19 cellular contexts compared by ENCODE assay signal in the genomic region with DNA sequence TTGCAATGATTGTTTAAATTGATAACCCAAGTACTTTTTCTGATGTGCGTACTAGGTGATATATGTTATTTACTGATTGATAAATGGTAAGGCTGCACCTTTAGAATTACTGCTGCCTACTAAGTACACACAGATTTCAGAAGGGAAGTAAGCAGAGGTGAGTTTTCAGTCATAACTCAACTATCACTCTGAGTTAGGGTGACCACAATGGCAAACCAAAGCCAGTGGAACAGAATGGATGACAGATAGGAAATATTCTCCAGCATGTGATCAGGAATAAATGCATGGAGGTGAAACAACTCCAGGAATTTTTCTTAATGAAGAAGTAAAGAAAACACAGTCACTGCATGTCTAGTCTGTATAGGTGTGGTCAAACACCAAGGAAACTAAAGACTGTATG. TPM values are rescaled to one million over a fixed set of nuclear protein-coding genes. Genes with fewer than 3 reads are reported as not detected.
A peak's percentile ranks its signal among the peaks of the same experiment; 100 is the strongest.
DNase-seq lines count a peak whose midpoint lies in the region; ATAC-seq, FAIRE-seq and TF ChIP-seq lines count a peak whose summit lies in the region.
"Had no signal": no experiment of that assay in that cellular context is flagged by ENCODE, and none has a peak within 500 bp of the region (broad histone marks: within the 10 kb centered on the region; RNA-seq: fewer than 3 reads in every experiment).

No MANE protein-coding gene starts in this region.

- ATAC-seq in GM18868 (IDR thresholded peaks at IDR 0.05; ENCODE audit: unreplicated experiment), result peak; percentile 51
- ATAC-seq in GM21381 (IDR thresholded peaks at IDR 0.05; ENCODE audit: unreplicated experiment), result peak; percentile 71
- peak; percentile 54 for ATAC-seq in HG03039 (IDR thresholded peaks at IDR 0.05; ENCODE audit: unreplicated experiment)
- peak; percentile 14 for ATAC-seq in left colon
- ATAC-seq in HG02571 (IDR thresholded peaks at IDR 0.05; ENCODE audit: unreplicated experiment), result no peak

- DNase-seq in left colon, result no peak
- no peak for DNase-seq in D721Med (ENCODE audit: insufficient read length, low spot score)
- DNase-seq in 8988T, result no peak
- DNase-seq in SIG-M5 treated with dmso at 0.1 percent for 504 hours (lab: John Stamatoyannopoulos, UW; ENCODE audit: unreplicated experiment), result no peak
- DNase-seq: activated B cell treated with CpG ODN at 0.5 μM for 24 hours; activated naive CD8-positive, alpha-beta T cell treated with anti-CD3 and anti-CD28 coated beads, Interleukin-2, amount 10 ng/mL, durations not matched to agents 7 days and 5 days; DMS79; mesendoderm; NCI-H1092 treated with DMSO at 0.1 percent for 48 hours; sigmoid colon; stimulated activated CD4-positive, alpha-beta T cell treated with anti-CD3 and anti-CD28 coated beads, Interleukin-4, amount 100 ng/mL, for 24 hours; SW 1271; uterus had no signal

- FAIRE-seq in D721Med (lab: Jason Lieb, UNC), result no peak
- FAIRE-seq: frontal cortex had no signal

- no peak for TF ChIP-seq CTCF in D721Med (IDR thresholded peaks at IDR 0.05; ENCODE audit: insufficient read depth, missing control alignments)

- intact Hi-C loops in left colon (cut with DNase I, micrococcal nuclease), result no loop called here

RNA-seq across cellular contexts. Expression of a gene that starts 7.5 kb away (rescaled TPM):
- total RNA-seq in left colon, result under 1 TPM in 1 of 2 donors, not detected in 1; 0.21 TPM
- total RNA-seq: activated B cell treated with CpG ODN at 0.5 μM for 24 hours; activated naive CD8-positive, alpha-beta T cell treated with anti-CD3 and anti-CD28 coated beads, Interleukin-2, amount 10 ng/mL, durations not matched to agents 7 days and 5 days; frontal cortex; OCI-LY7 had no signal
